8 cellular contexts compared by ENCODE assay signal in genomic region chr6:85594197-85594930, GRCh38. TPM values are rescaled to one million over a fixed set of nuclear protein-coding genes. Genes with fewer than 3 reads are reported as not detected.
DNase-seq lines count a peak whose midpoint lies in the region; ATAC-seq and TF ChIP-seq lines count a peak whose summit lies in the region.

No MANE protein-coding gene starts in this region.

- in situ Hi-C loops in Panc1 (cut with HindIII; ENCODE audit: low pct_unique_long_range_greater_than_20kb, low sequenced_read_pairs): no loop called here
- in situ Hi-C loops in astrocyte of the spinal cord (cut with HindIII; ENCODE audit: low sequenced_read_pairs): no loop called here

- TF ChIP-seq CTCF in Panc1 (IDR thresholded peaks at IDR 0.05) (no peak), astrocyte of the spinal cord (IDR thresholded peaks at IDR 0.05; ENCODE audit: low read depth, low read length) (no peak)

- ATAC-seq in GM18909 (IDR thresholded peaks at IDR 0.05; ENCODE audit: poor library complexity, unreplicated experiment): peak; percentile 7
- ATAC-seq in HG03139 (IDR thresholded peaks at IDR 0.05; ENCODE audit: unreplicated experiment): peak; percentile 4
- ATAC-seq in Panc1: peak; percentile 38

- H3K27ac ChIP-seq in ACC112 (ENCODE audit: low read depth, low read length) (peak overlapping the region; percentile 93), Panc1 (ENCODE audit: low read length) (peak overlapping the region; percentile 97), layer of hippocampus (ENCODE audit: low read depth, low read length) (peak overlapping the region; percentile 89)

- BruUV-seq in Panc1 (replicated peaks; lab: Mats Ljungman, UMichigan): TSS peak; percentile 97

- H3K4me1 ChIP-seq in ACC112 (ENCODE audit: control insufficient read depth, insufficient read depth, low read length, unreplicated experiment): peaks cover 10% of the 10 kb centered on the region
- peaks cover 39% of the 10 kb centered on the region; the same call in 1 of the 2 replicates for H3K4me1 ChIP-seq in Panc1 (ENCODE audit: control insufficient read depth, insufficient read depth, low read length)

- H3K36me3 ChIP-seq in ACC112 (ENCODE audit: insufficient read depth, low read length) (peaks cover 17% of the 10 kb centered on the region), Panc1 (ENCODE audit: control insufficient read depth, insufficient read depth, low read length) (no peaks in the 10 kb centered on the region; the same call in 1 of the 2 replicates)

- peaks cover 32% of the 10 kb centered on the region for H3K79me2 ChIP-seq in ACC112 (ENCODE audit: control insufficient read depth, insufficient read depth, low read length, unreplicated experiment)

- DNase-seq in Panc1 (ENCODE audit: low read depth, low spot score): no peak
- no peak for DNase-seq in astrocyte of the spinal cord (ENCODE audit: low read depth, low spot score)
- peak; percentile 27 to 29 (median 29) for DNase-seq in stimulated activated CD4-positive, alpha-beta T cell treated with anti-CD3 and anti-CD28 coated beads, TNF-alpha, amount 100 ng/mL, for 48 hours (ENCODE audit: low read depth in 3 of 3)
- no peak for DNase-seq in activated gamma-delta T cell (lab: John Stamatoyannopoulos, UW)

- H3K27me3 ChIP-seq in ACC112 (ENCODE audit: insufficient read depth, low read length) (no peaks in the 10 kb centered on the region), Panc1 (ENCODE audit: control insufficient read depth, insufficient read depth, low read length) (no peaks in the 10 kb centered on the region), layer of hippocampus (ENCODE audit: control insufficient read depth, insufficient read depth, low read length) (no peaks in the 10 kb centered on the region)

- CTCF ChIA-PET in Panc1 (lab: Charles Lee): no interaction called here

- intact Hi-C loops in Panc1 (cut with micrococcal nuclease; ENCODE audit: unreplicated experiment): no loop called here

- POLR2A ChIA-PET in Panc1 (lab: Charles Lee): interaction anchor here (0.7 to 1.0 kb wide), 2 partner anchors 8 to 49 kb away, joined by 3 to 7 read pairs; no protein-coding TSS in a partner anchor

- H3K4me3 ChIP-seq in ACC112 (ENCODE audit: low read depth, low read length) (peak overlapping the region; percentile 97), Panc1 (ENCODE audit: low read depth in 2 of 2, low read length in 2 of 2) (peak overlapping the region; percentile 90 to 97), astrocyte of the spinal cord (ENCODE audit: low read depth, low read length) (peak overlapping the region; percentile 79)

- peak overlapping the region; percentile 55 for H2AFZ ChIP-seq in ACC112 (ENCODE audit: low read length, unreplicated experiment)

- H3K9me3 ChIP-seq in Panc1 (ENCODE audit: control insufficient read depth, insufficient read depth, low read depth, low read length): no peaks in the 10 kb centered on the region

RNA-seq across cellular contexts. Expression of gene SNX14, which starts 0.7 kb away (rescaled TPM):
- 119 TPM for total RNA-seq in Panc1 (2021; ENCODE audit: unreplicated experiment)
- polyA plus RNA-seq in Panc1 (2012; ENCODE audit: insufficient read length): 94.1 TPM

RNA-seq across cellular contexts. Expression of gene SYNCRIP, which starts 48.3 kb away (rescaled TPM):
- 141 TPM for total RNA-seq in Panc1 (2021; ENCODE audit: unreplicated experiment)
- polyA plus RNA-seq in Panc1 (2012; ENCODE audit: insufficient read length): 86.3 TPM

Comparison
In these comparisons a context has a peak if more than half of its experiments do, and no peak if none do; other contexts are left out.
1. DNase-seq: peak in stimulated activated CD4-positive, alpha-beta T cell treated with anti-CD3 and anti-CD28 coated beads, TNF-alpha, amount 100 ng/mL, for 48 hours (3 of 3); none in Panc1 (single experiment), astrocyte of the spinal cord (single experiment) and activated gamma-delta T cell (single experiment).
2. Peak in every context shown above with its lines, with median percentiles within 50 percentile points of each other: H3K27ac ChIP-seq, H3K4me3 ChIP-seq and ATAC-seq.